Comparison of ENCODE assay signal across 8 cellular contexts in genomic region chr13:99431927-99432636, GRCh38.
DNase-seq lines count a peak whose midpoint lies in the region; ATAC-seq and TF ChIP-seq lines count a peak whose summit lies in the region.

No MANE protein-coding gene starts in this region.

- H3F3A ChIP-seq in PC-9 (ENCODE audit: insufficient read depth, low read depth), result peaks cover 22% of the 10 kb centered on the region

- ATAC-seq in GM18511 (IDR thresholded peaks at IDR 0.05; ENCODE audit: unreplicated experiment), result peak; percentile 34
- ATAC-seq in HG02610 (IDR thresholded peaks at IDR 0.05; ENCODE audit: unreplicated experiment), result peak; percentile 38

- H4K20me1 ChIP-seq in PC-9 (ENCODE audit: insufficient read depth), result no peaks in the 10 kb centered on the region

- H3K79me2 ChIP-seq in PC-9 (ENCODE audit: low read depth), result no peaks in the 10 kb centered on the region

- H3K9me3 ChIP-seq in PC-9 (ENCODE audit: insufficient read depth, low read depth), result no peaks in the 10 kb centered on the region

- H3K36me3 ChIP-seq in PC-9 (ENCODE audit: low read depth), result no peaks in the 10 kb centered on the region

- POLR2A ChIA-PET in PC-9 (lab: Charles Lee; ENCODE audit: unreplicated experiment), result no interaction called here

- no peaks in the 10 kb centered on the region for H3K9me2 ChIP-seq in PC-9 (ENCODE audit: insufficient read depth)

- peak overlapping the region; percentile 81 for H3K4me2 ChIP-seq in PC-9

- BruUV-seq in PC-9 (replicated peaks; lab: Mats Ljungman, UMichigan), result no TSS peak

- H3K27me3 ChIP-seq in PC-9 (ENCODE audit: insufficient read depth, low read depth), result peaks cover 11% of the 10 kb centered on the region

- peaks cover 21% of the 10 kb centered on the region for H3K4me1 ChIP-seq in PC-9 (replicated peaks; ENCODE audit: insufficient read depth)

- H2AFZ ChIP-seq in PC-9, result peak overlapping the region; percentile 68; the same call in 1 of the 2 replicates

- TF ChIP-seq CTCF in PC-9 (conservative IDR thresholded peaks at IDR 0.05), result no peak

- peak overlapping the region; percentile 29 for H3K27ac ChIP-seq in PC-9

- intact Hi-C loops in PC-9 (cut with micrococcal nuclease; ENCODE audit: unreplicated experiment), result no loop called here

- CTCF ChIA-PET in PC-9 (lab: Charles Lee), result no interaction called here

- no peak for DNase-seq in PC-9
- peak; percentile 43 for DNase-seq in islet precursor cell
- no peak for DNase-seq in pons (ENCODE audit: low spot score)
- DNase-seq in iPS-NIHi11 (ENCODE audit: low spot score), result no peak
- DNase-seq in NCI-H2171 treated with DMSO at 0.1 percent for 48 hours (lab: John Stamatoyannopoulos, UW), result no peak
- DNase-seq in activated CD4-positive, CD25-positive, alpha-beta regulatory T cell (lab: John Stamatoyannopoulos, UW), result no peak

- peak overlapping the region; percentile 47; the same call in 1 of the 2 replicates for H3K4me3 ChIP-seq in PC-9
